Comparison of ENCODE assay signal across 10 cellular contexts in the genomic region with DNA sequence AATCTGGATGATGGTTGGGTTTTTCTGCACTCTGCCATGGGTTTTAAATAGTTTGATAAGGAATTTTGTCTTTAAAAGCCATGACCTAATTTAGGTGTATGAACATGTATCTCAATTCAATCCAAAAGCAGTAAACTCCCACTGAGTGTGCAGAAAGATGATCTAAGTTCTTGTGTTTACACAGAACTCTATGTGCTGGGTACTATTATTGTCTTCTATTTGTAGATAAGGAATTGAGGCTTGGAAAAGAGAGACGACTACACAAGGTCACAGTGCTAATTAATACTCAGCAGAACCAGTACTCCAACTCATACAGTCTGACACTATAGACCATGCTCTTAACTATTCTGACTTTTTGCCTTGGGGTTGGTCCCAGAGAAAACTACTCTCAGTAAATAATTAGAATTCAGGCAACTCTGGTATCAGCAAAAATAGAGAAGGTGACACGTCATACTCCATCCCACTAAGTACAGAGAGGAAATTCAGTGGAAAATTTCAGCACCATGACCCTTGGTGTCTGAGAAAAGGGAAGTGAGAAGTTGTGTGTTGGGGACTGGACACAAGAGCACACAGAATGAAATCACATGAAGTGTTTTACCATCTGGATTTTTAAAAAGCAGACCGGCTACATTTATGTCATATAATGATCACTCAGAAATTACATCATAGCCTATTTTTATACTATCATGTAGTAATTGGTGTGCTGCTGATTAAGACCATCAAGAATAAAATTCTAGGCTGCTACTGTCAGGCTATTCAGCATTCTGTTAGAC. TPM values are rescaled to one million over a fixed set of nuclear protein-coding genes. Genes with fewer than 3 reads are reported as not detected.
DNase-seq lines count a peak whose midpoint lies in the region; ATAC-seq and TF ChIP-seq lines count a peak whose summit lies in the region.
"Had no signal": no experiment of that assay in that cellular context is flagged by ENCODE, and none has a peak within 500 bp of the region (broad histone marks: within the 10 kb centered on the region; RNA-seq: fewer than 3 reads in every experiment).

No MANE protein-coding gene starts in this region.

- POLR2A ChIA-PET in OCI-LY7 (lab: Charles Lee), result no interaction called here

- no peak overlapping the region for H3K4me3 ChIP-seq in OCI-LY7 (ENCODE audit: low read depth, low read length, poor library complexity, severe bottlenecking)
- H3K4me3 ChIP-seq: cardiac muscle cell had no signal

- no peaks in the 10 kb centered on the region for H3K4me1 ChIP-seq in OCI-LY7 (ENCODE audit: insufficient read depth, low read length, poor library complexity, severe bottlenecking)

- peak overlapping the region; percentile 51 for H3K27ac Mint-ChIP-seq in stimulated activated naive B cell treated with anti-CD40 and anti-IgM and Interleukin-4, amounts not matched to agents 10 μg/mL and 1 μg/mL and 100 μg/mL, for 72 hours
- no peak overlapping the region for H3K27ac Mint-ChIP-seq in activated T-helper 1 cell treated with anti-CD3 and anti-CD28 coated beads, Interleukin-12 subunit alpha, Interleukin-12 subunit beta, Interleukin-2, Interleukin-4 antibody, amounts not matched to agents 30 ng/mL and 10 ng/mL and 1 ng/mL, durations not matched to agents 14 hours and 24 hours and 36 hours
- H3K27ac Mint-ChIP-seq in osteocyte (ENCODE audit: unreplicated experiment), result no peak overlapping the region

- TF ChIP-seq CTCF in OCI-LY7 (conservative IDR thresholded peaks at IDR 0.05; ENCODE audit: low read length) (no peak), osteocyte (IDR thresholded peaks at IDR 0.05) (no peak)

- no TSS peak for BruUV-seq in OCI-LY7 (replicated peaks; lab: Mats Ljungman, UMichigan)

- H3K9me2 ChIP-seq in OCI-LY7 (ENCODE audit: insufficient read depth, low read length), result no peaks in the 10 kb centered on the region

- peaks cover 0 to 3% of the 10 kb centered on the region in 2 donors for H3K36me3 Mint-ChIP-seq in stimulated activated naive B cell treated with anti-CD40 and anti-IgM and Interleukin-4, amounts not matched to agents 10 μg/mL and 1 μg/mL and 100 μg/mL, for 72 hours
- H3K36me3 Mint-ChIP-seq in activated T-helper 1 cell treated with anti-CD3 and anti-CD28 coated beads, Interleukin-12 subunit alpha, Interleukin-12 subunit beta, Interleukin-2, Interleukin-4 antibody, amounts not matched to agents 30 ng/mL and 10 ng/mL and 1 ng/mL, durations not matched to agents 14 hours and 24 hours and 36 hours (ENCODE audit: low read depth), result no peaks in the 10 kb centered on the region
- no peaks in the 10 kb centered on the region for H3K36me3 Mint-ChIP-seq in osteocyte (ENCODE audit: unreplicated experiment)

- intact Hi-C loops in OCI-LY7 (cut with micrococcal nuclease; ENCODE audit: unreplicated experiment), result no loop called here
- intact Hi-C loops in activated T-helper 1 cell treated with anti-CD3 and anti-CD28 coated beads, Interleukin-12 subunit alpha, Interleukin-12 subunit beta, Interleukin-2, Interleukin-4 antibody, amounts not matched to agents 30 ng/mL and 10 ng/mL and 1 ng/mL, durations not matched to agents 14 hours and 24 hours and 36 hours (cut with micrococcal nuclease), result no loop called here

- no peaks in the 10 kb centered on the region for H3K9me3 ChIP-seq in OCI-LY7 (ENCODE audit: low read length)

- H3K79me2 ChIP-seq in OCI-LY7 (ENCODE audit: insufficient read depth, low read depth, low read length), result no peaks in the 10 kb centered on the region

- H3K27me3 Mint-ChIP-seq in stimulated activated naive B cell treated with anti-CD40 and anti-IgM and Interleukin-4, amounts not matched to agents 10 μg/mL and 1 μg/mL and 100 μg/mL, for 72 hours, result peaks cover 6 to 10% of the 10 kb centered on the region in 2 donors
- H3K27me3 Mint-ChIP-seq in activated T-helper 1 cell treated with anti-CD3 and anti-CD28 coated beads, Interleukin-12 subunit alpha, Interleukin-12 subunit beta, Interleukin-2, Interleukin-4 antibody, amounts not matched to agents 30 ng/mL and 10 ng/mL and 1 ng/mL, durations not matched to agents 14 hours and 24 hours and 36 hours (ENCODE audit: insufficient read depth), result peaks cover 13% of the 10 kb centered on the region
- peaks cover 24% of the 10 kb centered on the region for H3K27me3 Mint-ChIP-seq in osteocyte (ENCODE audit: unreplicated experiment)

- peaks cover 4% of the 10 kb centered on the region in 2 donors for H3K9me3 Mint-ChIP-seq in stimulated activated naive B cell treated with anti-CD40 and anti-IgM and Interleukin-4, amounts not matched to agents 10 μg/mL and 1 μg/mL and 100 μg/mL, for 72 hours
- no peaks in the 10 kb centered on the region for H3K9me3 Mint-ChIP-seq in activated T-helper 1 cell treated with anti-CD3 and anti-CD28 coated beads, Interleukin-12 subunit alpha, Interleukin-12 subunit beta, Interleukin-2, Interleukin-4 antibody, amounts not matched to agents 30 ng/mL and 10 ng/mL and 1 ng/mL, durations not matched to agents 14 hours and 24 hours and 36 hours
- H3K9me3 Mint-ChIP-seq in osteocyte (ENCODE audit: unreplicated experiment), result no peaks in the 10 kb centered on the region

- H3K4me2 ChIP-seq in OCI-LY7 (ENCODE audit: low read length), result no peak overlapping the region

- no peaks in the 10 kb centered on the region for H4K20me1 ChIP-seq in OCI-LY7 (ENCODE audit: insufficient read depth, low read length)

- peak; percentile 94 for ATAC-seq in GM19328 (IDR thresholded peaks at IDR 0.05; ENCODE audit: unreplicated experiment)
- peak; percentile 69 for ATAC-seq in HG02970 (IDR thresholded peaks at IDR 0.05; ENCODE audit: low FRiP score, unreplicated experiment)
- peak; percentile 99 for ATAC-seq in stimulated activated naive B cell treated with anti-CD40 and anti-IgM and Interleukin-4, amounts not matched to agents 10 μg/mL and 1 μg/mL and 100 μg/mL, for 72 hours (replicated peaks)

- peak; percentile 11 for DNase-seq in OCI-LY7 (ENCODE audit: low spot score)
- DNase-seq in stimulated activated naive B cell treated with anti-CD40 and anti-IgM and Interleukin-4, amounts not matched to agents 10 μg/mL and 1 μg/mL and 100 μg/mL, for 72 hours, result peak; percentile 36
- DNase-seq in activated T-helper 1 cell treated with anti-CD3 and anti-CD28 coated beads, Interleukin-12 subunit alpha, Interleukin-12 subunit beta, Interleukin-2, Interleukin-4 antibody, amounts not matched to agents 30 ng/mL and 10 ng/mL and 1 ng/mL, durations not matched to agents 14 hours and 24 hours and 36 hours (ENCODE audit: low spot score), result no peak
- DNase-seq in NCI-H2227 treated with DMSO at 0.1 percent for 48 hours (lab: John Stamatoyannopoulos, UW), result no peak
- DNase-seq in NCI-H1092 treated with DMSO at 0.1 percent for 48 hours (lab: John Stamatoyannopoulos, UW), result no peak
- no peak for DNase-seq in osteocyte (ENCODE audit: extremely low spot score, unreplicated experiment)
- DNase-seq: activated CD4-positive, alpha-beta T cell treated with anti-CD3 and anti-CD28 coated beads for 48 hours had no signal

- H3K27ac ChIP-seq in OCI-LY7 (ENCODE audit: low read depth, low read length, poor library complexity, severe bottlenecking), result no peak overlapping the region
- H3K27ac ChIP-seq: cardiac muscle cell had no signal

- H3K4me3 Mint-ChIP-seq in stimulated activated naive B cell treated with anti-CD40 and anti-IgM and Interleukin-4, amounts not matched to agents 10 μg/mL and 1 μg/mL and 100 μg/mL, for 72 hours, result peak overlapping the region; percentile 15 to 51
- no peak overlapping the region for H3K4me3 Mint-ChIP-seq in activated T-helper 1 cell treated with anti-CD3 and anti-CD28 coated beads, Interleukin-12 subunit alpha, Interleukin-12 subunit beta, Interleukin-2, Interleukin-4 antibody, amounts not matched to agents 30 ng/mL and 10 ng/mL and 1 ng/mL, durations not matched to agents 14 hours and 24 hours and 36 hours
- no peak overlapping the region for H3K4me3 Mint-ChIP-seq in osteocyte (ENCODE audit: unreplicated experiment)

- H3K4me1 Mint-ChIP-seq in stimulated activated naive B cell treated with anti-CD40 and anti-IgM and Interleukin-4, amounts not matched to agents 10 μg/mL and 1 μg/mL and 100 μg/mL, for 72 hours, result peaks cover 17 to 33% of the 10 kb centered on the region in 2 donors
- H3K4me1 Mint-ChIP-seq in activated T-helper 1 cell treated with anti-CD3 and anti-CD28 coated beads, Interleukin-12 subunit alpha, Interleukin-12 subunit beta, Interleukin-2, Interleukin-4 antibody, amounts not matched to agents 30 ng/mL and 10 ng/mL and 1 ng/mL, durations not matched to agents 14 hours and 24 hours and 36 hours (ENCODE audit: low read depth), result no peaks in the 10 kb centered on the region
- peaks cover 5% of the 10 kb centered on the region for H3K4me1 Mint-ChIP-seq in osteocyte (ENCODE audit: unreplicated experiment)

- CTCF ChIA-PET in OCI-LY7 (lab: Charles Lee; ENCODE audit: unreplicated experiment), result no interaction called here

- H2AFZ ChIP-seq in OCI-LY7 (ENCODE audit: low read length), result no peak overlapping the region

- no peaks in the 10 kb centered on the region for H3K36me3 ChIP-seq in OCI-LY7 (ENCODE audit: insufficient read depth, low read length)
- H3K36me3 ChIP-seq: cardiac muscle cell had no signal

RNA-seq across cellular contexts. Expression of a gene that starts 18.2 kb away (rescaled TPM):
- 0.57 and 1.1 TPM in 2 replicates for total RNA-seq in OCI-LY7 (2014; rRNA removed; shearing (Covaris generic))
- 0.06 and 0.46 TPM in 2 replicates for total RNA-seq in OCI-LY7 (2022)
- total RNA-seq in activated T-helper 1 cell treated with anti-CD3 and anti-CD28 coated beads, Interleukin-12 subunit alpha, Interleukin-12 subunit beta, Interleukin-2, Interleukin-4 antibody, amounts not matched to agents 30 ng/mL and 10 ng/mL and 1 ng/mL, durations not matched to agents 14 hours and 24 hours and 36 hours, result 0.10 and 0.12 TPM in 2 replicates
- 0.05 and 0.08 TPM in 2 replicates for total RNA-seq in osteocyte

Comparison
In these comparisons a context has a peak if more than half of its experiments do, and no peak if none do; other contexts are left out.
1. DNase-seq: peak in OCI-LY7 (single experiment) and stimulated activated naive B cell treated with anti-CD40 and anti-IgM and Interleukin-4, amounts not matched to agents 10 μg/mL and 1 μg/mL and 100 μg/mL, for 72 hours (single experiment); none in activated T-helper 1 cell treated with anti-CD3 and anti-CD28 coated beads, Interleukin-12 subunit alpha, Interleukin-12 subunit beta, Interleukin-2, Interleukin-4 antibody, amounts not matched to agents 30 ng/mL and 10 ng/mL and 1 ng/mL, durations not matched to agents 14 hours and 24 hours and 36 hours (single experiment), NCI-H2227 treated with DMSO at 0.1 percent for 48 hours (single experiment), NCI-H1092 treated with DMSO at 0.1 percent for 48 hours (single experiment) and osteocyte (single experiment).
2. H3K4me3 Mint-ChIP-seq: peak in stimulated activated naive B cell treated with anti-CD40 and anti-IgM and Interleukin-4, amounts not matched to agents 10 μg/mL and 1 μg/mL and 100 μg/mL, for 72 hours (2 of 2); none in activated T-helper 1 cell treated with anti-CD3 and anti-CD28 coated beads, Interleukin-12 subunit alpha, Interleukin-12 subunit beta, Interleukin-2, Interleukin-4 antibody, amounts not matched to agents 30 ng/mL and 10 ng/mL and 1 ng/mL, durations not matched to agents 14 hours and 24 hours and 36 hours (single experiment) and osteocyte (single experiment).
3. Peak in every context shown above with its lines, with median percentiles within 50 percentile points of each other: ATAC-seq.